ENCODE assay signal across 1 cellular context in the genomic region with DNA sequence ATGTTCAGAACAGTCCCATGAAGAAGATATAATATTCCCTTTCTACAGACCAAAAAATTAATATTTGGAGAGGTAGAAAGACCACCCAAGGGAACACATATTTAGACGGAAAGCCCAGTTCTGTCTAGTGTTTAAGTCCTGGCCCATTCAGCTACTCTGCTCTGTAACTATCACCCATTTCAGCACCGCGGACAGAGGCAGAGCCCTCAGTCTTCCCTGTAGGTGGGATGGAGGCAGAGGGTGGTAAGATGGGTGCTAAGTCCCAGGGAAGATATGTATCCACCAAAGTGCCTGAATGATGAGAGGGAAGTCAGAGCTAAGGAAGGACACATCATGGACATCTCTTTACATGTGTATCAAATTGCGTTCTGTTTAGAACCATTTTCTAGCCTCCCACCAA.
TF ChIP-seq lines count a peak whose summit lies in the region.

No MANE protein-coding gene starts in this region.

TF ChIP-seq in K562, 482 proteins besides CTCF, POLR2A, EP300 and RAD21:
- TF ChIP-seq MIER1 (IDR thresholded peaks at IDR 0.05; ENCODE audit: low read depth) (peak; percentile 88), EHMT2 (IDR thresholded peaks at IDR 0.05) (peak; percentile 92), ZNF589 (CRISPR knock-in tag; IDR thresholded peaks at IDR 0.05; ENCODE audit: low read depth) (no peak)
- TF ChIP-seq, protein P1, sequence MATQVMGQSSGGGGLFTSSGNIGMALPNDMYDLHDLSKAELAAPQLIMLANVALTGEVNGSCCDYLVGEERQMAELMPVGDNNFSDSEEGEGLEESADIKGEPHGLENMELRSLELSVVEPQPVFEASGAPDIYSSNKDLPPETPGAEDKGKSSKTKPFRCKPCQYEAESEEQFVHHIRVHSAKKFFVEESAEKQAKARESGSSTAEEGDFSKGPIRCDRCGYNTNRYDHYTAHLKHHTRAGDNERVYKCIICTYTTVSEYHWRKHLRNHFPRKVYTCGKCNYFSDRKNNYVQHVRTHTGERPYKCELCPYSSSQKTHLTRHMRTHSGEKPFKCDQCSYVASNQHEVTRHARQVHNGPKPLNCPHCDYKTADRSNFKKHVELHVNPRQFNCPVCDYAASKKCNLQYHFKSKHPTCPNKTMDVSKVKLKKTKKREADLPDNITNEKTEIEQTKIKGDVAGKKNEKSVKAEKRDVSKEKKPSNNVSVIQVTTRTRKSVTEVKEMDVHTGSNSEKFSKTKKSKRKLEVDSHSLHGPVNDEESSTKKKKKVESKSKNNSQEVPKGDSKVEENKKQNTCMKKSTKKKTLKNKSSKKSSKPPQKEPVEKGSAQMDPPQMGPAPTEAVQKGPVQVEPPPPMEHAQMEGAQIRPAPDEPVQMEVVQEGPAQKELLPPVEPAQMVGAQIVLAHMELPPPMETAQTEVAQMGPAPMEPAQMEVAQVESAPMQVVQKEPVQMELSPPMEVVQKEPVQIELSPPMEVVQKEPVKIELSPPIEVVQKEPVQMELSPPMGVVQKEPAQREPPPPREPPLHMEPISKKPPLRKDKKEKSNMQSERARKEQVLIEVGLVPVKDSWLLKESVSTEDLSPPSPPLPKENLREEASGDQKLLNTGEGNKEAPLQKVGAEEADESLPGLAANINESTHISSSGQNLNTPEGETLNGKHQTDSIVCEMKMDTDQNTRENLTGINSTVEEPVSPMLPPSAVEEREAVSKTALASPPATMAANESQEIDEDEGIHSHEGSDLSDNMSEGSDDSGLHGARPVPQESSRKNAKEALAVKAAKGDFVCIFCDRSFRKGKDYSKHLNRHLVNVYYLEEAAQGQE (CRISPR knock-in tag; IDR thresholded peaks at IDR 0.05; ENCODE audit: low read depth): peak; percentile 80; the same call in 1 of the 2 replicates
